In genomic region chr13:41028051-41028450, GRCh38 we compare ENCODE assay signal across 16 cellular contexts. TPM values are rescaled to one million over a fixed set of nuclear protein-coding genes. Genes with fewer than 3 reads are reported as not detected.
DNase-seq lines count a peak whose midpoint lies in the region; ATAC-seq and TF ChIP-seq lines count a peak whose summit lies in the region.
"Had no signal": no experiment of that assay in that cellular context is flagged by ENCODE, and none has a peak within 500 bp of the region (broad histone marks: within the 10 kb centered on the region; RNA-seq: fewer than 3 reads in every experiment).

No MANE protein-coding gene starts in this region.

- intact Hi-C loops in Right ventricle myocardium inferior (cut with DNase I) (no loop called here), heart right ventricle (cut with DNase I) (no loop called here), adrenal gland (cut with DNase I) (no loop called here)

- ATAC-seq in Right ventricle myocardium inferior (no peak), heart right ventricle (no peak), HG02885 (IDR thresholded peaks at IDR 0.05; ENCODE audit: poor library complexity, unreplicated experiment) (no peak)

- TF ChIP-seq POLR2A in adrenal gland (IDR thresholded peaks at IDR 0.05), result no peak

- H3K4me3 ChIP-seq in heart right ventricle, result no peak overlapping the region
- H3K4me3 ChIP-seq in brain microvascular endothelial cell (ENCODE audit: low read depth, low read length), result no peak overlapping the region
- H3K4me3 ChIP-seq in adrenal gland, result no peak overlapping the region
- H3K4me3 ChIP-seq: SJCRH30 had no signal

- no peaks in the 10 kb centered on the region for H3K27me3 ChIP-seq in heart right ventricle
- H3K27me3 ChIP-seq in brain microvascular endothelial cell (replicated peaks), result no peaks in the 10 kb centered on the region
- no peaks in the 10 kb centered on the region for H3K27me3 ChIP-seq in adrenal gland
- H3K27me3 ChIP-seq: SJCRH30 had no signal

- WGBS in heart right ventricle, 2 donors, result 59 to 63% methylated on average over 2 of the region's 2 CpGs
- WGBS in adrenal gland, 4 donors, result 88 to 95% (median 93%) methylated on average over 2 of the region's 2 CpGs

- DNase-seq in Right ventricle myocardium inferior (ENCODE audit: missing footprints) (peak; percentile 15), heart right ventricle (no peak), brain microvascular endothelial cell (peak; percentile 40), foreskin melanocyte (peak; percentile 88), adrenal gland (no peak), A172 (ENCODE audit: low spot score) (no peak), nucleus accumbens (lab: John Stamatoyannopoulos, UW) (no peak)
- DNase-seq: CD4-positive, alpha-beta memory T cell; DMS79 treated with DMSO at 0.1 percent for 48 hours; NCI-H187; NCI-H748 treated with DMSO at 0.1 percent for 48 hours; OCI-M1; RPMI8226; SJCRH30 had no signal

- H3K27ac ChIP-seq in heart right ventricle, result no peak overlapping the region
- H3K27ac ChIP-seq in brain microvascular endothelial cell, result no peak overlapping the region
- peak overlapping the region in 1 of 5 donors; percentile 1 for H3K27ac ChIP-seq in adrenal gland
- H3K27ac ChIP-seq: 22Rv1, SJCRH30 had no signal

- TF ChIP-seq CTCF in heart right ventricle (IDR thresholded peaks at IDR 0.05) (no peak), brain microvascular endothelial cell (IDR thresholded peaks at IDR 0.05; ENCODE audit: low read depth, low read length, missing control alignments) (no peak), adrenal gland (IDR thresholded peaks at IDR 0.05) (no peak)

- H3K4me1 ChIP-seq in heart right ventricle (peaks cover 2 to 56% (median 37%) of the 10 kb centered on the region in 9 donors), adrenal gland (replicated peaks in 1 of 2) (peaks cover 0 to 23% of the 10 kb centered on the region in 2 donors)

- H3K36me3 ChIP-seq in heart right ventricle, result peaks cover 0 to 7% (median 0%) of the 10 kb centered on the region in 9 donors
- H3K36me3 ChIP-seq in brain microvascular endothelial cell (replicated peaks), result no peaks in the 10 kb centered on the region
- no peaks in the 10 kb centered on the region for H3K36me3 ChIP-seq in adrenal gland (replicated peaks in 1 of 2)
- H3K36me3 ChIP-seq: SJCRH30 had no signal

- in situ Hi-C loops in brain microvascular endothelial cell (cut with HindIII; ENCODE audit: low pct_ligation_motif_present, low sequenced_read_pairs), result no loop called here

- H3K9me3 ChIP-seq in heart right ventricle, result no peaks in the 10 kb centered on the region
- H3K9me3 ChIP-seq in adrenal gland (replicated peaks in 1 of 3), result no peaks in the 10 kb centered on the region
- H3K9me3 ChIP-seq: SJCRH30 had no signal

RNA-seq across cellular contexts. Expression of gene ELF1, which starts 8.9 kb away (rescaled TPM):
- total RNA-seq in Right ventricle myocardium inferior (36.7 TPM), heart right ventricle (10 to 100 TPM; 31.1 to 60.5 (median 39.5) TPM), adrenal gland (10 to 100 TPM; 27.6 to 64.3 (median 54.1) TPM)
- polyA plus RNA-seq in heart right ventricle (10 to 100 TPM in 1 of 2 donors, 1 to 10 TPM in 1; 9.9 to 10.4 TPM), adrenal gland (10 to 100 TPM in 2 of 3 donors, 1 to 10 TPM in 1; 6.3 to 36.1 (median 10.4) TPM)
- 6.9 and 8.8 TPM in 2 replicates for total RNA-seq in A172 (2014; rRNA removed; shearing (Covaris generic))

RNA-seq across cellular contexts. Expression of gene WBP4, which starts 33.3 kb away (rescaled TPM):
- total RNA-seq in Right ventricle myocardium inferior, result 20.3 TPM
- 10 to 100 TPM; 13.0 to 24.4 (median 21.8) TPM for total RNA-seq in heart right ventricle
- polyA plus RNA-seq in heart right ventricle, result 10 to 100 TPM; 13.3 to 45.1 TPM
- total RNA-seq in adrenal gland, result 10 to 100 TPM in 5 of 8 donors, 1 to 10 TPM in 3; 8.1 to 19.1 (median 11.5) TPM
- polyA plus RNA-seq in adrenal gland, result 10 to 100 TPM; 21.2 to 28.5 (median 28.0) TPM
- 10.6 and 11.9 TPM in 2 replicates for total RNA-seq in A172 (2014; rRNA removed; shearing (Covaris generic))

Comparison
In these comparisons a context has a peak if more than half of its experiments do, and no peak if none do; other contexts are left out.
1. DNase-seq: peak in Right ventricle myocardium inferior (single experiment), brain microvascular endothelial cell (single experiment) and foreskin melanocyte (single experiment); none in heart right ventricle (0 of 2), adrenal gland (0 of 7), A172 (single experiment) and nucleus accumbens (0 of 56).